Comparison of ENCODE assay signal across 28 cellular contexts in the genomic region with DNA sequence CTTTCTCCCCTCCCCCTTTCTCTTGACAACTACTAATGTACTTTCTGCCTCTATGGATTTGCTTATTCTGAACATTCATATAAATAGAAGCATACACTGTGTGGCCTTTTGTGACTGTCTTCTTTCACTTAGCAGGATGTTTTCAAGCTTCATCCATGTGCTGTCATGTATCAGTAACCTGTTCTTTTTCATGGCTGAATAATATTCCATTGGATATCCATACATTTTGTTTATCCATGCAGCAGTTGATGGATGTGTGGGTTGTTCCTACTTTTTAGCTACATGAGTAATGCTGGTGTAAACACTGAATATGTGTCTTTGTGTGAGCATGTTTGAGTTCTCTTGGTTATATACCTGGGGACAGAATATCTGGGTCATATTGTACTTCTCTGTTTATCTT.
"Had no signal": no experiment of that assay in that cellular context is flagged by ENCODE, and none has a peak within 500 bp of the region (broad histone marks: within the 10 kb centered on the region; RNA-seq: fewer than 3 reads in every experiment).

No MANE protein-coding gene starts in this region.

- FAIRE-seq: endometrium had no signal

- H3K4me3 ChIP-seq: adrenal gland, breast epithelium, cardiac muscle cell, colonic mucosa, gastrocnemius medialis, heart left ventricle had no signal

- H3K27ac ChIP-seq: adrenal gland, breast epithelium, cardiac muscle cell, colonic mucosa, foreskin keratinocyte, gastrocnemius medialis, heart left ventricle had no signal

- DNase-seq: activated CD4-positive, alpha-beta memory T cell treated with anti-CD3 and anti-CD28 coated beads for 36 hours; activated CD4-positive, alpha-beta T cell treated with anti-CD3 and anti-CD28 coated beads for 36 hours; activated CD4-positive, alpha-beta T cell treated with anti-CD3 and anti-CD28 coated beads, Interleukin-2, amount 10 ng/mL, durations not matched to agents 24 days and 14 days; activated CD4-positive, CD25-positive, alpha-beta regulatory T cell; activated CD4-positive, CD25-positive, alpha-beta regulatory T cell treated with anti-CD3 and anti-CD28 coated beads, Interleukin-2, amount 50 U/mL, for 72 hours; activated CD8-positive, alpha-beta memory T cell treated with anti-CD3 and anti-CD28 coated beads, Interleukin-2, amount 10 ng/mL, durations not matched to agents 7 days and 5 days; activated CD8-positive, alpha-beta memory T cell treated with anti-CD3 and anti-CD28 coated beads, Interleukin-2, amount 50 U/mL, for 4 hours; activated CD8-positive, alpha-beta T cell treated with anti-CD3 and anti-CD28 coated beads, Interleukin-2, amount 10 ng/mL, durations not matched to agents 7 days and 5 days; activated naive CD4-positive, alpha-beta T cell treated with anti-CD3 and anti-CD28 coated beads for 36 hours; activated naive CD8-positive, alpha-beta T cell treated with anti-CD3 and anti-CD28 coated beads for 36 hours; activated naive CD8-positive, alpha-beta T cell treated with anti-CD3 and anti-CD28 coated beads, Interleukin-2, amount 50 U/mL, for 24 hours; activated T-cell treated with anti-CD3 and anti-CD28 coated beads, Interleukin-2, amount 50 U/mL, for 1 hour; amygdala; aorta; central memory CD4-positive, alpha-beta T cell; cerebellar nuclear complex; colonic mucosa; effector CD8-positive, alpha-beta T cell; foreskin keratinocyte; gastrocnemius medialis; glutamatergic neuron; T-helper 2 cell had no signal

- H3K4me1 ChIP-seq: adrenal gland, breast epithelium, colonic mucosa, foreskin keratinocyte, gastrocnemius medialis, heart left ventricle had no signal

- H3K27me3 ChIP-seq: adrenal gland, breast epithelium, cardiac muscle cell, colonic mucosa, foreskin keratinocyte, gastrocnemius medialis, heart left ventricle had no signal

- ATAC-seq: activated CD4-positive, alpha-beta T cell treated with anti-CD3 and anti-CD28 coated beads for 36 hours; activated CD8-positive, alpha-beta memory T cell treated with anti-CD3 and anti-CD28 coated beads, Interleukin-2, amount 10 ng/mL, durations not matched to agents 7 days and 5 days; activated CD8-positive, alpha-beta T cell treated with anti-CD3 and anti-CD28 coated beads, Interleukin-2, amount 10 ng/mL, durations not matched to agents 7 days and 5 days; activated naive CD8-positive, alpha-beta T cell treated with anti-CD3 and anti-CD28 coated beads, Interleukin-2, amount 50 U/mL, for 24 hours; esophagus mucosa; foreskin keratinocyte; gastrocnemius medialis; heart left ventricle had no signal

- H3K9me3 ChIP-seq: adrenal gland, breast epithelium, colonic mucosa, gastrocnemius medialis had no signal
